ENCODE assay signal across 2 cellular contexts in genomic region chr5:17077447-17078233, GRCh38.
TF ChIP-seq lines count a peak whose summit lies in the region.

No MANE protein-coding gene starts in this region.

TF ChIP-seq in liver, 16 proteins besides CTCF, POLR2A, EP300 and RAD21:
- no peak for TF ChIP-seq ATF3 (IDR thresholded peaks at IDR 0.05)
- TF ChIP-seq SP1 (IDR thresholded peaks at IDR 0.05): peak; percentile 52
- TF ChIP-seq TAF1 (conservative IDR thresholded peaks at IDR 0.05): no peak
- peak; percentile 91 for TF ChIP-seq NR2F2 (IDR thresholded peaks at IDR 0.05)
- peak in 1 of 2 donors; percentile 32 for TF ChIP-seq RXRA (IDR thresholded peaks at IDR 0.05)

TF ChIP-seq in HepG2, 621 proteins besides CTCF, POLR2A, EP300 and RAD21:
- TF ChIP-seq RFXAP (CRISPR knock-in tag; IDR thresholded peaks at IDR 0.05; ENCODE audit: borderline replicate concordance): no peak
- TF ChIP-seq ZNF780A (CRISPR knock-in tag; IDR thresholded peaks at IDR 0.05): no peak
- TF ChIP-seq ZNF562 (CRISPR knock-in tag; IDR thresholded peaks at IDR 0.05; ENCODE audit: borderline replicate concordance): no peak
- no peak for TF ChIP-seq ZNF468 (CRISPR knock-in tag; IDR thresholded peaks at IDR 0.05)
